ENCODE assay signal across 2 cellular contexts in genomic region chr12:43847945-43848507, GRCh38.
TF ChIP-seq lines count a peak whose summit lies in the region.
"Not testable (repeated sequence)": the region's sequence is repeated elsewhere in the genome, so short reads cannot be mapped to it uniquely, and the experiment has no call there.

No MANE protein-coding gene starts in this region.

TF ChIP-seq in GM12878, 131 proteins besides CTCF, POLR2A, EP300 and RAD21:
- peak; percentile 33; the same call in 1 of the 2 replicates for TF ChIP-seq NR2C1 (IDR thresholded peaks at IDR 0.05)

TF ChIP-seq in HepG2, 621 proteins besides CTCF, POLR2A, EP300 and RAD21:
- TF ChIP-seq HNF4G (IDR thresholded peaks at IDR 0.05; ENCODE audit: borderline replicate concordance, low read depth, low read length): peak; percentile 53
- TF ChIP-seq HNF4G (CRISPR knock-in tag; IDR thresholded peaks at IDR 0.05; ENCODE audit: borderline replicate concordance, low read depth); SOX6 (IDR thresholded peaks at IDR 0.05); SOX13 (IDR thresholded peaks at IDR 0.05); NR2F6 (CRISPR knock-in tag; IDR thresholded peaks at IDR 0.05); FOXP1 (IDR thresholded peaks at IDR 0.05): not testable (repeated sequence)
- peak; percentile 72 for TF ChIP-seq SOX6 (CRISPR knock-in tag; IDR thresholded peaks at IDR 0.05)
- peak in 1 of 2 experiments; percentile 46; a peak in 2 of 4 replicates for TF ChIP-seq SOX13 (CRISPR knock-in tag; conservative IDR thresholded peaks at IDR 0.05 in 1 of 2, IDR thresholded peaks at IDR 0.05 in 1 of 2)
- TF ChIP-seq TCF7 (IDR thresholded peaks at IDR 0.05; ENCODE audit: low read depth): peak; percentile 35; the same call in 1 of the 2 replicates
- TF ChIP-seq RARA (CRISPR knock-in tag; IDR thresholded peaks at IDR 0.05): 0 out of 2 replicates have a peak, but pooled peaks have one; percentile 47
- peak; percentile 65 for TF ChIP-seq NR2F6 (IDR thresholded peaks at IDR 0.05)
- TF ChIP-seq GFI1 (CRISPR knock-in tag; IDR thresholded peaks at IDR 0.05; ENCODE audit: borderline replicate concordance): peak; percentile 41; the same call in 1 of the 2 replicates
- TF ChIP-seq NR2F1 (CRISPR knock-in tag; IDR thresholded peaks at IDR 0.05): peak in 1 of 2 experiments; percentile 70; a peak in 2 of 4 replicates
- 0 out of 2 replicates have a peak, but pooled peaks have one; percentile 40 for TF ChIP-seq ZMYM2 (CRISPR knock-in tag; IDR thresholded peaks at IDR 0.05)
- TF ChIP-seq FOXP1 (CRISPR knock-in tag; IDR thresholded peaks at IDR 0.05): peak; percentile 45; the same call in 1 of the 2 replicates
- TF ChIP-seq NCOR1 (IDR thresholded peaks at IDR 0.05; ENCODE audit: borderline replicate concordance, low read length): peak; percentile 59; the same call in 1 of the 2 replicates
- TF ChIP-seq, protein P1, sequence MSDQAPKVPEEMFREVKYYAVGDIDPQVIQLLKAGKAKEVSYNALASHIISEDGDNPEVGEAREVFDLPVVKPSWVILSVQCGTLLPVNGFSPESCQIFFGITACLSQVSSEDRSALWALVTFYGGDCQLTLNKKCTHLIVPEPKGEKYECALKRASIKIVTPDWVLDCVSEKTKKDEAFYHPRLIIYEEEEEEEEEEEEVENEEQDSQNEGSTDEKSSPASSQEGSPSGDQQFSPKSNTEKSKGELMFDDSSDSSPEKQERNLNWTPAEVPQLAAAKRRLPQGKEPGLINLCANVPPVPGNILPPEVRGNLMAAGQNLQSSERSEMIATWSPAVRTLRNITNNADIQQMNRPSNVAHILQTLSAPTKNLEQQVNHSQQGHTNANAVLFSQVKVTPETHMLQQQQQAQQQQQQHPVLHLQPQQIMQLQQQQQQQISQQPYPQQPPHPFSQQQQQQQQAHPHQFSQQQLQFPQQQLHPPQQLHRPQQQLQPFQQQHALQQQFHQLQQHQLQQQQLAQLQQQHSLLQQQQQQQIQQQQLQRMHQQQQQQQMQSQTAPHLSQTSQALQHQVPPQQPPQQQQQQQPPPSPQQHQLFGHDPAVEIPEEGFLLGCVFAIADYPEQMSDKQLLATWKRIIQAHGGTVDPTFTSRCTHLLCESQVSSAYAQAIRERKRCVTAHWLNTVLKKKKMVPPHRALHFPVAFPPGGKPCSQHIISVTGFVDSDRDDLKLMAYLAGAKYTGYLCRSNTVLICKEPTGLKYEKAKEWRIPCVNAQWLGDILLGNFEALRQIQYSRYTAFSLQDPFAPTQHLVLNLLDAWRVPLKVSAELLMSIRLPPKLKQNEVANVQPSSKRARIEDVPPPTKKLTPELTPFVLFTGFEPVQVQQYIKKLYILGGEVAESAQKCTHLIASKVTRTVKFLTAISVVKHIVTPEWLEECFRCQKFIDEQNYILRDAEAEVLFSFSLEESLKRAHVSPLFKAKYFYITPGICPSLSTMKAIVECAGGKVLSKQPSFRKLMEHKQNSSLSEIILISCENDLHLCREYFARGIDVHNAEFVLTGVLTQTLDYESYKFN (CRISPR knock-in tag; conservative IDR thresholded peaks at IDR 0.05): peak; percentile 40; the same call in 1 of the 2 replicates
- 0 out of 2 replicates have a peak, but pooled peaks have one; percentile 23 for TF ChIP-seq GATA4 (IDR thresholded peaks at IDR 0.05; ENCODE audit: borderline replicate concordance, low read depth)
- TF ChIP-seq POGZ (CRISPR knock-in tag; IDR thresholded peaks at IDR 0.05): peak; percentile 69
- peak; percentile 70 for TF ChIP-seq NR2C2 (CRISPR knock-in tag; IDR thresholded peaks at IDR 0.05; ENCODE audit: borderline replicate concordance)
- TF ChIP-seq HNF4A (CRISPR knock-in tag; IDR thresholded peaks at IDR 0.05): peak; percentile 81
- peak; percentile 73 for TF ChIP-seq ZMYM4 (CRISPR knock-in tag; IDR thresholded peaks at IDR 0.05)
- TF ChIP-seq NR2F2 (IDR thresholded peaks at IDR 0.05; ENCODE audit: borderline replicate concordance, low read depth): peak; percentile 32; the same call in 1 of the 2 replicates
